Comparison of ENCODE assay signal across 17 cellular contexts in the genomic region with DNA sequence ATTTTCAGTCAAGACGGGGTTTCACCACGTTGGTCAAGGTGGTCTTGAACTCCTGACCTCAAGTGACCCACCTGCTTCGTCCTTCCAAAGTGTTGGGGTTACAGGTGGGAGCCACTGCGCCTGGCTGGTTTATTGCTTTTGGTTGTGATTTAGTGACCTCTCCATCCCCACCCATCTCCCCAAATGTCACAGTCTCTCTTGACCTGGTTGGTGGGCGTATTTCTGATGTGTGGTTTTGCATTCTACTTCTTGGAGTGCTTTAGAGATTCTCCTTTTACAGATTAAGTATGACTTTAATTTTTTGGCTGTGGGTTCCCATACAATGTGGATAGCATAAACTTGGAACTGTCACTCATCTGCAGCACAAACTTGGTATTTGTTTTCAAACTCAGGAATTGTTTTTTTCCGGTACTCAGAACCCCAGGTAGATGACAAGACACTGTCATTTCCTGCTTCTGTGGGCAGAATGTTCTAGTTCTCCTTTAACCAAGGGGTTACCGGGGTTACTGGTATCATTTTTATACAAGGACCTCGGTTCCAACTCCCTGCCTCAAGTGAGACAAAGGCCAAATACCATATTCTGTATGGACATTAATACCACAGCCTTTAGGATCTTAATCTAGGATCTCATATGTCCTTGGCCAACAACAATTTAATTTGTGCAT. TPM values are rescaled to one million over a fixed set of nuclear protein-coding genes. Genes with fewer than 3 reads are reported as not detected.
"Had no signal": no experiment of that assay in that cellular context is flagged by ENCODE, and none has a peak within 500 bp of the region (broad histone marks: within the 10 kb centered on the region; RNA-seq: fewer than 3 reads in every experiment).

No MANE protein-coding gene starts in this region.

- H3K4me1 ChIP-seq: left ventricle myocardium inferior, testis had no signal

- H3K4me3 ChIP-seq: left ventricle myocardium inferior, testis had no signal

- H3K27me3 Mint-ChIP-seq: activated CD4-positive, alpha-beta T cell treated with anti-CD3 and anti-CD28 coated beads, Interleukin-2, amount 10 ng/mL, durations not matched to agents 24 days and 14 days; activated T-cell treated with anti-CD3 and anti-CD28 coated beads, Interleukin-2, amount 50 U/mL, for 24 hours; brain had no signal

- H3K27ac Mint-ChIP-seq: activated CD4-positive, alpha-beta T cell treated with anti-CD3 and anti-CD28 coated beads, Interleukin-2, amount 10 ng/mL, durations not matched to agents 24 days and 14 days; activated CD8-positive, alpha-beta T cell treated with anti-CD3 and anti-CD28 coated beads, Interleukin-2, amount 10 ng/mL, durations not matched to agents 7 days and 5 days; activated naive CD4-positive, alpha-beta T cell treated with anti-CD3 and anti-CD28 coated beads for 36 hours; activated T-cell treated with anti-CD3 and anti-CD28 coated beads, Interleukin-2, amount 50 U/mL, for 24 hours; brain; type B pancreatic cell had no signal

- H3K27me3 ChIP-seq: testis had no signal

- DNase-seq: activated CD4-positive, alpha-beta T cell treated with anti-CD3 and anti-CD28 coated beads, Interleukin-2, amount 10 ng/mL, durations not matched to agents 24 days and 14 days; activated CD4-positive, CD25-positive, alpha-beta regulatory T cell; activated CD8-positive, alpha-beta T cell treated with anti-CD3 and anti-CD28 coated beads, Interleukin-2, amount 10 ng/mL, durations not matched to agents 7 days and 5 days; activated naive CD4-positive, alpha-beta T cell treated with anti-CD3 and anti-CD28 coated beads for 36 hours; activated T-cell treated with anti-CD3 and anti-CD28 coated beads, Interleukin-2, amount 50 U/mL, for 24 hours; caudate nucleus; head of caudate nucleus; kidney glomerular epithelial cell; left ventricle myocardium inferior; mammary epithelial cell; midbrain; stimulated activated CD4-positive, alpha-beta T cell treated with anti-CD3 and anti-CD28 coated beads, Interleukin-12 subunit alpha, Interleukin-12 subunit beta, amount 100 ng/mL, for 4 hours; T1000; testis had no signal

- H3K27ac ChIP-seq: left ventricle myocardium inferior, testis had no signal

- H3K36me3 Mint-ChIP-seq: brain, type B pancreatic cell had no signal

- H3K4me1 Mint-ChIP-seq: brain, neural crest cell had no signal

- H3K9me3 ChIP-seq: testis had no signal

- ATAC-seq: activated CD8-positive, alpha-beta T cell treated with anti-CD3 and anti-CD28 coated beads, Interleukin-2, amount 10 ng/mL, durations not matched to agents 7 days and 5 days had no signal

- H3K4me3 Mint-ChIP-seq: activated CD4-positive, alpha-beta T cell treated with anti-CD3 and anti-CD28 coated beads, Interleukin-2, amount 10 ng/mL, durations not matched to agents 24 days and 14 days; activated CD8-positive, alpha-beta T cell treated with anti-CD3 and anti-CD28 coated beads, Interleukin-2, amount 10 ng/mL, durations not matched to agents 7 days and 5 days; activated naive CD4-positive, alpha-beta T cell treated with anti-CD3 and anti-CD28 coated beads for 36 hours; activated T-cell treated with anti-CD3 and anti-CD28 coated beads, Interleukin-2, amount 50 U/mL, for 24 hours; brain; neural crest cell; type B pancreatic cell had no signal

- H3K36me3 ChIP-seq: left ventricle myocardium inferior had no signal

- H3K9me3 Mint-ChIP-seq: activated CD4-positive, alpha-beta T cell treated with anti-CD3 and anti-CD28 coated beads, Interleukin-2, amount 10 ng/mL, durations not matched to agents 24 days and 14 days; activated T-cell treated with anti-CD3 and anti-CD28 coated beads, Interleukin-2, amount 50 U/mL, for 24 hours; type B pancreatic cell had no signal

RNA-seq across cellular contexts. Expression of a gene that starts 50.5 kb away (rescaled TPM):
- total RNA-seq: activated CD4-positive, alpha-beta T cell treated with anti-CD3 and anti-CD28 coated beads, Interleukin-2, amount 10 ng/mL, durations not matched to agents 24 days and 14 days; activated CD8-positive, alpha-beta T cell treated with anti-CD3 and anti-CD28 coated beads, Interleukin-2, amount 10 ng/mL, durations not matched to agents 7 days and 5 days; mammary epithelial cell; neural crest cell had no signal
